In the genomic region with DNA sequence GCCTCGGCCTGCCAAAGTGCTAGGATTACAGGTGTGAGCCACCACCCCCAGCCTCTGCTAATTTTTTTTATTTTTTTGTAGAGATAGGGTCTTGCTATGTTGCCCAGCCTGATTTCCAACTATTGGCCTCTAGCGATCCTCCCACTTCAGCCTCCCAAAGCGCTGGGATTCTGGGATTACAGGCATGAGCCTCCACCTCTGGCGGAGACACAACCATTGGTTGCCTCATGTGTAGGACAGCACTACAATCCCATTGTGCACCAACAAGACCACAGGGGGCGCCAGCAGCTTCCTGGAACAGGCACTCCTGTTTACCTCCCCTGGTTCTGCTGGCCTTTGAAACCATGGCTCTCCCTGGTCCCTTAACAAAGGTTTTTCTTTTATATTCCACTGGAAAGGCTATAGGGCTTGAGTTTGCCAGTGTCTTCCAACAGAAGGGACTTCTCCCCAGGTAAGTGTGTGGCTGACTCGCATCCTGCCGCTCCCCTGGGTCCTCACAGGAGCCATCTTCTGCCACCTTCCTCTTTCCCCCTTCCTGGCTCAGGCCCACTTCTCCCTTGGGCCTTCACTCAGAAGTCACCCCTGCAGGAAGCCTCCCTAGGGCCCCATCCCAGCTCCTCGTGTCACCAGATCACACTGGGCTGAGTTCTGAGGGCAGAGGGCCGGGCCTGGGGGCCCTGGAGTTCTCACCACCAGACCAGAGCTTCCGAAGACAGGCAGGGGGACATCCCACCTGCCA, we compare ENCODE assay signal across 7 cellular contexts. TPM values are rescaled to one million over a fixed set of nuclear protein-coding genes. Genes with fewer than 3 reads are reported as not detected.
DNase-seq lines count a peak whose midpoint lies in the region; ATAC-seq and TF ChIP-seq lines count a peak whose summit lies in the region.

No MANE protein-coding gene starts in this region.

- no peaks in the 10 kb centered on the region for H4K20me1 ChIP-seq in SU-DHL-6 (ENCODE audit: low read depth, low read length)

- DNase-seq in MG63 (peak; percentile 70), chondrocyte (ENCODE audit: low spot score) (no peak), lung microvascular endothelial cell (ENCODE audit: low read depth in 2 of 2) (peak; percentile 70 to 81), thoracic aorta (ENCODE audit: low spot score) (no peak), T-helper 9 cell (no peak)

- peak; percentile 93 for TF ChIP-seq CTCF in GM12873 (IDR thresholded peaks at IDR 0.05; ENCODE audit: insufficient read depth, low read depth, low read length, missing control alignments)
- peak; percentile 65 for TF ChIP-seq CTCF in SU-DHL-6 (IDR thresholded peaks at IDR 0.05; ENCODE audit: insufficient read depth, low read length, poor library complexity, severe bottlenecking)
- peak; percentile 72 for TF ChIP-seq CTCF in chondrocyte (IDR thresholded peaks at IDR 0.05)
- TF ChIP-seq CTCF in thoracic aorta (IDR thresholded peaks at IDR 0.05) = peak; percentile 11

- no peak for ATAC-seq in thoracic aorta (ENCODE audit: insufficient number of reproducible peaks, low FRiP score, low read depth)

- no peaks in the 10 kb centered on the region for H3K9me3 Mint-ChIP-seq in chondrocyte (ENCODE audit: low read depth)

- peak overlapping the region; percentile 53 for H3K27ac Mint-ChIP-seq in chondrocyte (ENCODE audit: unreplicated experiment)

- H3K27me3 ChIP-seq in MG63 = no peaks in the 10 kb centered on the region
- no peaks in the 10 kb centered on the region for H3K27me3 ChIP-seq in SU-DHL-6 (ENCODE audit: low read length)
- H3K27me3 ChIP-seq in thoracic aorta (replicated peaks; ENCODE audit: insufficient read depth) = no peaks in the 10 kb centered on the region

- peaks cover 30% of the 10 kb centered on the region for H3F3A ChIP-seq in SU-DHL-6 (ENCODE audit: insufficient read depth)

- H3K4me2 ChIP-seq in SU-DHL-6 (ENCODE audit: low read depth, low read length, poor library complexity, severe bottlenecking) = peak overlapping the region; percentile 66

- H2AFZ ChIP-seq in SU-DHL-6 (ENCODE audit: low read depth, low read length, severe bottlenecking) = no peak overlapping the region

- H3K4me3 Mint-ChIP-seq in chondrocyte (ENCODE audit: unreplicated experiment) = no peak overlapping the region

- peaks cover 17 to 48% of the 10 kb centered on the region in 2 donors for H3K4me1 ChIP-seq in thoracic aorta (ENCODE audit: control insufficient read depth in 1 of 2, low read depth in 2 of 2)

- peaks cover 30% of the 10 kb centered on the region; the same call in 1 of the 2 replicates for H3K79me2 ChIP-seq in SU-DHL-6 (ENCODE audit: insufficient read depth, low read length)

- H3K9ac ChIP-seq in SU-DHL-6 (ENCODE audit: low read length) = peak overlapping the region; percentile 61

- H3K27ac ChIP-seq in SU-DHL-6 (ENCODE audit: low read depth, low read length) = peak overlapping the region; percentile 87
- peak overlapping the region; percentile 57 to 73 for H3K27ac ChIP-seq in thoracic aorta

- no peaks in the 10 kb centered on the region for H3K9me3 ChIP-seq in MG63
- no peaks in the 10 kb centered on the region for H3K9me3 ChIP-seq in SU-DHL-6 (ENCODE audit: insufficient read depth, low read length)
- no peaks in the 10 kb centered on the region for H3K9me3 ChIP-seq in thoracic aorta

- no peaks in the 10 kb centered on the region for H3K36me3 Mint-ChIP-seq in chondrocyte (ENCODE audit: low read depth)

- H3K36me3 ChIP-seq in MG63 (peaks cover 61% of the 10 kb centered on the region), SU-DHL-6 (ENCODE audit: low read length) (no peaks in the 10 kb centered on the region), thoracic aorta (peaks cover 12% of the 10 kb centered on the region)

- H3K9me2 ChIP-seq in SU-DHL-6 (replicated peaks; ENCODE audit: insufficient read depth, low read length) = no peaks in the 10 kb centered on the region

- H3K4me3 ChIP-seq in MG63 (no peak overlapping the region), SU-DHL-6 (ENCODE audit: insufficient read depth, low read length, poor library complexity, severe bottlenecking) (no peak overlapping the region), thoracic aorta (no peak overlapping the region)

- H3K4me1 Mint-ChIP-seq in chondrocyte (ENCODE audit: low read depth) = peaks cover 26% of the 10 kb centered on the region

- no peaks in the 10 kb centered on the region for H3K27me3 Mint-ChIP-seq in chondrocyte (ENCODE audit: low read depth)

RNA-seq across cellular contexts. Expression of gene TLDC2, which starts 39.2 kb away (rescaled TPM):
- total RNA-seq in MG63 (2014; rRNA removed; shearing (Covaris generic); ENCODE audit: low replicate concordance) = not detected in 2 replicates
- total RNA-seq in chondrocyte (not detected in 3 replicates), lung microvascular endothelial cell (under 0.01 TPM in 1 of 2 replicates, not detected in the other), thoracic aorta (1 to 10 TPM in 1 of 2 donors, not detected in 1; 1.6 TPM)

Comparison
In these comparisons a context has a peak if more than half of its experiments do, and no peak if none do; other contexts are left out.
1. CTCF ChIP-seq: peak in every context shown above with its lines; median percentile 93 in GM12873; 72 in chondrocyte; 65 in SU-DHL-6; 11 in thoracic aorta.
2. DNase-seq: peak in MG63 (single experiment) and lung microvascular endothelial cell (2 of 2); none in chondrocyte (single experiment), thoracic aorta (single experiment) and T-helper 9 cell (single experiment).